13 cellular contexts compared by ENCODE assay signal in genomic region chr2:149928026-149928425, GRCh38.
"Had no signal": no experiment of that assay in that cellular context is flagged by ENCODE, and none has a peak within 500 bp of the region (broad histone marks: within the 10 kb centered on the region; RNA-seq: fewer than 3 reads in every experiment).

No MANE protein-coding gene starts in this region.

- H3K27me3 ChIP-seq: hepatocyte, transverse colon had no signal

- H3K4me1 ChIP-seq: transverse colon had no signal

- H3K27ac ChIP-seq: hepatocyte, skin epidermis, transverse colon had no signal

- H3K4me2 ChIP-seq: hepatocyte had no signal

- H3K36me3 ChIP-seq: transverse colon had no signal

- DNase-seq: activated CD4-positive, alpha-beta T cell treated with anti-CD3 and anti-CD28 coated beads for 48 hours; activated CD8-positive, alpha-beta T cell treated with anti-CD3 and anti-CD28 coated beads for 36 hours; activated effector memory CD4-positive, alpha-beta T cell treated with Interleukin-2 at 50 U/mL for 16 hours; activated T-cell treated with anti-CD3 and anti-CD28 coated beads, Interleukin-2, amount 50 U/mL, for 4 hours; caudate nucleus; erythroblast; islet precursor cell; stimulated activated CD4-positive, alpha-beta T cell treated with anti-CD3 and anti-CD28 coated beads, Interleukin-15, amount 100 ng/mL, for 24 hours; stimulated activated CD4-positive, alpha-beta T cell treated with anti-CD3 and anti-CD28 coated beads, Interleukin-4, amount 100 ng/mL, for 1 hour; stimulated activated naive B cell treated with anti-CD40 and anti-IgM and Interleukin-4, amounts not matched to agents 10 μg/mL and 1 μg/mL and 100 μg/mL, for 72 hours; transverse colon had no signal

- H2AFZ ChIP-seq: hepatocyte had no signal

- H3K4me3 ChIP-seq: hepatocyte, skin epidermis, transverse colon had no signal

- H3K9me3 ChIP-seq: transverse colon had no signal

- H3K79me2 ChIP-seq: hepatocyte had no signal
